In the genomic region with DNA sequence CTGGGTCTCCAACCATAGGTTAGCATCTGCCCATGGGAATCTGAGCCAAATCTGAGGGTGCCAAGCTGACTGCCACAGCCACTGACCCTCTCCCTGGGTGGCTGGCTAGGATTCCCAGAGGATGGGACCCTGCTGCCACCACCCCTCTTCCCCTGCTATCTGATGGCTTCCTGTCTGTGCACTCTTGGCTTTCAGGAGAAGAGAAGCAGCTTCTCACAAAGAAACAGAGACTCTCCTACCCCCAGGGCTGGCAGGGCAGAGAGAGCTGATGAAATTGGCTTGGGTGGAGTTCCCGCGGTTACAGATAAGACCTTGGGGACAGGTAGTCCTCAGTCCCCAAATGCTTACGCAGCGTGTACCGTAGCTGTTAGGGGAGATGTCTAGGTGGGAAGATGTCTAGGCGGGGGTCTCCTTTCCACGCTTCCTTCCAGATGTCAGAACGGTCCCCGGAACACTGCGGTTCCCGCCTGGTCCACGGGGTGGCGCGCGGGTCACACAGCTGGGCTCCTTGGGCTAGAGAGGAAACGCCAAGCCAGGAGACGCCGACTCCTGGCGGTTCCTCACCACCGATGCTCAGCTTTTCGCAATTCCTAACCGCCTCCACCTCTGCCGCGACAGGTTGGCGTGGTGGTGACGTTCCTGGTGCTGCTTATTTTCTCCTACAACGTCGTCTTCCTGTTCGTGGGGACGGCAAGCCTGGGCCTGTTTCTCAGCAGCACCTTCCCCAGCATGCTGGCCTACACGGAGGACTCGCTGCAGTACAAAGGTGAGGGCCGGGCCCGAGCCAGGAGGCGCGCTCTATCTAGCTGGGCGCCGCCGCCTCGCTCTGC, we compare ENCODE assay signal across 8 cellular contexts. TPM values are rescaled to one million over a fixed set of nuclear protein-coding genes. Genes with fewer than 3 reads are reported as not detected.
DNase-seq lines count a peak whose midpoint lies in the region; ATAC-seq and TF ChIP-seq lines count a peak whose summit lies in the region.

No MANE protein-coding gene starts in this region.

- H3K4me1 ChIP-seq in Loucy (ENCODE audit: insufficient read depth, low read length, poor library complexity, severe bottlenecking) (peaks cover 12% of the 10 kb centered on the region), RWPE2 (ENCODE audit: insufficient read depth, poor library complexity, severe bottlenecking) (peaks cover 3% of the 10 kb centered on the region), stomach (peaks cover 12 to 45% (median 20%) of the 10 kb centered on the region in 4 donors)

- TF ChIP-seq CTCF in Loucy (conservative IDR thresholded peaks at IDR 0.05; ENCODE audit: low read length) (peak; percentile 94), RWPE2 (IDR thresholded peaks at IDR 0.05; ENCODE audit: poor library complexity, severe bottlenecking) (peak; percentile 98), fibroblast of villous mesenchyme (IDR thresholded peaks at IDR 0.05; ENCODE audit: insufficient read depth, low read depth, low read length) (peak; percentile 99), neural crest cell (conservative IDR thresholded peaks at IDR 0.05) (peak; percentile 98), stomach (IDR thresholded peaks at IDR 0.05) (peak in 6 of 7 experiments; percentile 33 to 99 (median 97))

- H3K9me3 ChIP-seq in Loucy (ENCODE audit: insufficient read depth, low read depth, low read length) (no peaks in the 10 kb centered on the region), RWPE2 (ENCODE audit: severe bottlenecking) (no peaks in the 10 kb centered on the region), stomach (no peaks in the 10 kb centered on the region)

- peak overlapping the region; percentile 59 for H3K9ac ChIP-seq in Loucy (ENCODE audit: low read depth, low read length, poor library complexity, severe bottlenecking)

- H3K4me3 ChIP-seq in Loucy (ENCODE audit: low read length, poor library complexity, severe bottlenecking) (peak overlapping the region; percentile 73), RWPE2 (ENCODE audit: severe bottlenecking) (peak overlapping the region; percentile 1), fibroblast of villous mesenchyme (ENCODE audit: low read depth, low read length) (peak overlapping the region; percentile 40), stomach (peak overlapping the region; percentile 33 to 48 (median 38))

- no peaks in the 10 kb centered on the region for H3K79me2 ChIP-seq in Loucy (ENCODE audit: insufficient read depth, low read length)

- no peaks in the 10 kb centered on the region for H4K20me1 ChIP-seq in Loucy (ENCODE audit: insufficient read depth, low read length, poor library complexity, severe bottlenecking)

- no peaks in the 10 kb centered on the region for H3K9me3 Mint-ChIP-seq in neural crest cell

- H3K36me3 ChIP-seq in Loucy (ENCODE audit: insufficient read depth, low read length) (no peaks in the 10 kb centered on the region; the same call in 1 of the 2 replicates), RWPE2 (ENCODE audit: low read depth) (no peaks in the 10 kb centered on the region), stomach (peaks cover 0 to 18% (median 5%) of the 10 kb centered on the region in 4 donors)

- 0 to 2% (median 1%) methylated on average over 20 to 40 of the region's 40 CpGs for WGBS in stomach, 5 donors

- H3F3A ChIP-seq in Loucy (ENCODE audit: low read depth), result no peaks in the 10 kb centered on the region

- H3K27me3 ChIP-seq in Loucy (ENCODE audit: insufficient read depth, low read length, poor library complexity, severe bottlenecking), result no peaks in the 10 kb centered on the region
- H3K27me3 ChIP-seq in RWPE2 (ENCODE audit: insufficient read depth, poor library complexity, severe bottlenecking), result no peaks in the 10 kb centered on the region
- H3K27me3 ChIP-seq in stomach, result no peaks in the 10 kb centered on the region

- no peak for TF ChIP-seq POLR2A in stomach (IDR thresholded peaks at IDR 0.05)

- H3K4me1 Mint-ChIP-seq in neural crest cell, result peaks cover 24% of the 10 kb centered on the region

- no peaks in the 10 kb centered on the region for H3K36me3 Mint-ChIP-seq in neural crest cell (ENCODE audit: low read depth)

- ATAC-seq in RWPE2 (ENCODE audit: low read depth), result peak; percentile 92

- H3K27ac Mint-ChIP-seq in neural crest cell (ENCODE audit: unreplicated experiment), result peak overlapping the region; percentile 89

- DNase-seq in Daoy (ENCODE audit: low read depth) (peak; percentile 86), H4 (ENCODE audit: low spot score) (peak; percentile 80), RWPE2 (ENCODE audit: low spot score) (peak; percentile 94), fibroblast of villous mesenchyme (ENCODE audit: low read depth) (peak; percentile 74), neural crest cell (ENCODE audit: low read depth, low spot score) (peak; percentile 99), stomach (peak; percentile 90)
- DNase-seq in activated effector memory CD4-positive, alpha-beta T cell treated with Interleukin-2 at 50 U/mL for 16 hours, result peak; percentile 81

- H3K27ac ChIP-seq in RWPE2 (ENCODE audit: poor library complexity, severe bottlenecking), result peak overlapping the region; percentile 36
- peak overlapping the region; percentile 47 to 73 (median 66) for H3K27ac ChIP-seq in stomach

- H3K4me2 ChIP-seq in Loucy (ENCODE audit: low read depth, low read length, poor library complexity, severe bottlenecking), result peak overlapping the region; percentile 74

- H3K9me2 ChIP-seq in Loucy (replicated peaks; ENCODE audit: low read depth, low read length), result no peaks in the 10 kb centered on the region

- H3K4me3 Mint-ChIP-seq in neural crest cell, result peak overlapping the region; percentile 74

- H3K27me3 Mint-ChIP-seq in neural crest cell (ENCODE audit: low read depth), result no peaks in the 10 kb centered on the region

- intact Hi-C loops in stomach (cut with DNase I; ENCODE audit: low total_unique reads), result loop anchor here (2.0 to 5.0 kb wide), 2 partner anchors 41 to 66 kb away; a partner anchor contains a TSS

- no peak for TF ChIP-seq EP300 in stomach (IDR thresholded peaks at IDR 0.05)

- peak overlapping the region; percentile 95 for H2AFZ ChIP-seq in Loucy (ENCODE audit: low read length)

RNA-seq across cellular contexts. Expression of a gene that starts 40.1 kb away (rescaled TPM):
- total RNA-seq in Daoy (2014; rRNA removed; shearing (Covaris generic)), result 13.0 and 17.1 TPM in 2 replicates
- total RNA-seq in H4 (2014; rRNA removed; shearing (Covaris generic)), result 8.6 and 12.8 TPM in 2 replicates
- total RNA-seq in fibroblast of villous mesenchyme (23.5 and 30.2 TPM in 2 replicates), neural crest cell (30.1 and 33.1 TPM in 2 replicates), stomach (10 to 100 TPM in 4 of 5 donors, 1 to 10 TPM in 1; 8.0 to 38.7 (median 18.1) TPM)
- polyA plus RNA-seq in stomach, result 1 to 10 TPM; 3.5 to 4.1 (median 4.0) TPM

Comparison
In these comparisons a context has a peak if more than half of its experiments do, and no peak if none do; other contexts are left out.
1. Peak in every context shown above with its lines: DNase-seq, ATAC-seq, H3K4me3 ChIP-seq and H3K27ac ChIP-seq.
2. H3K4me3 ChIP-seq: peak in every context shown above with its lines; median percentile 73 in Loucy; 40 in fibroblast of villous mesenchyme; 38 in stomach; 1 in RWPE2.